ENCODE assay signal across 10 cellular contexts in the genomic region with DNA sequence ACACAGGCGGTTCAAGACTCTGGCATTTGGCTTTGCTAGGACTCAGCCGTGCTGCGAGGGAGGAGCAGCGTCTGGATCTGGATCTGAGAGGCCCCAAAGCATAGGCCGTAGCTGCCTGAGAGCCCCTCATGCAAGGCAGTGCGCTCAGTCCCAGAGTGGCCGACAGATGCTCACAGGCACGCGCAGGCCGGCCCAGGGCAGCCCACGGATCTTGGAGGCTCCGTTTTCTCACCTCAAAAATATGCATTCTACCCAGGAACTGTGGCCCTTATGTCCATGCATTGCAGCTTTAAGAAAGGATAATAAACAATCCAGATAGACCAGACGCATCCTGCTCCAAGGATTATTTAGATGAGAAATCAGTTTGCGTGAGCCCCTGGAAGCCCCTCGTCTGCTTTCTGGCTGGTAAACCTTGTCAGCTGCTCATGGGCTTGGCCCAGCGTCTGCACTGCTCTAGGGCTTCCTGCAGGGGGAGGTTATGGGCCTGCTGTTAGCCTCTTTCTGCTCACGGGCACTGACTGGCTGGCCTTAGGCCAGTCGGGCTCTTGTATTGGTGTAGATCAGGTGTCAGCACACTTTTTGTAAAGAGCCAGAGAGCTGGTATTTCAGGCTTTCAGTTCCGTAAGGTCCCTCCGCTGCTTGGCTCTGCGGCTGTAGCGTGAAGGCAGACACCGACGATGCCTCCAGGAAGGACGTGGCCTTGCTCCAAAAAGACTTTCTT. TPM values are rescaled to one million over a fixed set of nuclear protein-coding genes. Genes with fewer than 3 reads are reported as not detected.
DNase-seq lines count a peak whose midpoint lies in the region; ATAC-seq and TF ChIP-seq lines count a peak whose summit lies in the region.
"Had no signal": no experiment of that assay in that cellular context is flagged by ENCODE, and none has a peak within 500 bp of the region (broad histone marks: within the 10 kb centered on the region; RNA-seq: fewer than 3 reads in every experiment).

No MANE protein-coding gene starts in this region.

- H3K4me1 Mint-ChIP-seq in activated naive CD4-positive, alpha-beta T cell treated with anti-CD3 and anti-CD28 coated beads for 36 hours (ENCODE audit: low read depth): no peaks in the 10 kb centered on the region
- H3K4me1 Mint-ChIP-seq: activated T-helper 17 cell treated with anti-CD3 and anti-CD28 coated beads, Interleukin-2, amount 50 U/mL, for 72 hours had no signal

- H3K27ac Mint-ChIP-seq in activated naive CD4-positive, alpha-beta T cell treated with anti-CD3 and anti-CD28 coated beads for 36 hours: no peak overlapping the region
- H3K27ac Mint-ChIP-seq: activated T-helper 17 cell treated with anti-CD3 and anti-CD28 coated beads, Interleukin-2, amount 50 U/mL, for 72 hours had no signal

- peaks cover 1% of the 10 kb centered on the region for H3K9me3 Mint-ChIP-seq in activated naive CD4-positive, alpha-beta T cell treated with anti-CD3 and anti-CD28 coated beads for 36 hours
- H3K9me3 Mint-ChIP-seq: activated T-helper 17 cell treated with anti-CD3 and anti-CD28 coated beads, Interleukin-2, amount 50 U/mL, for 72 hours had no signal

- ATAC-seq in HG03354 (IDR thresholded peaks at IDR 0.05; ENCODE audit: poor library complexity, severe bottlenecking, unreplicated experiment): no peak
- ATAC-seq: activated T-helper 17 cell treated with anti-CD3 and anti-CD28 coated beads, Interleukin-2, amount 50 U/mL, for 72 hours had no signal

- in situ Hi-C loops in SK-MEL-5 (cut with HindIII; ENCODE audit: low pct_unique_long_range_greater_than_20kb, low sequenced_read_pairs) (no loop called here), GM13976 (cut with MboI; ENCODE audit: low sequenced_read_pairs, unreplicated experiment) (no loop called here)

- intact Hi-C loops in activated naive CD4-positive, alpha-beta T cell treated with anti-CD3 and anti-CD28 coated beads for 36 hours (cut with micrococcal nuclease): no loop called here

- H3K27me3 Mint-ChIP-seq in activated naive CD4-positive, alpha-beta T cell treated with anti-CD3 and anti-CD28 coated beads for 36 hours (ENCODE audit: low read depth): no peaks in the 10 kb centered on the region
- H3K27me3 Mint-ChIP-seq: activated T-helper 17 cell treated with anti-CD3 and anti-CD28 coated beads, Interleukin-2, amount 50 U/mL, for 72 hours had no signal

- H3K36me3 Mint-ChIP-seq in activated naive CD4-positive, alpha-beta T cell treated with anti-CD3 and anti-CD28 coated beads for 36 hours (ENCODE audit: low read depth): peaks cover under 1% of the 10 kb centered on the region

- peak; percentile 40 for TF ChIP-seq CTCF in AG09319 (IDR thresholded peaks at IDR 0.05; ENCODE audit: low read depth, low read length)
- TF ChIP-seq CTCF in GM13976 (IDR thresholded peaks at IDR 0.05; ENCODE audit: borderline replicate concordance, control extremely low read depth, extremely low read depth, insufficient read depth, missing control alignments): no peak

- H3K4me3 Mint-ChIP-seq in activated naive CD4-positive, alpha-beta T cell treated with anti-CD3 and anti-CD28 coated beads for 36 hours: no peak overlapping the region
- H3K4me3 Mint-ChIP-seq: activated T-helper 17 cell treated with anti-CD3 and anti-CD28 coated beads, Interleukin-2, amount 50 U/mL, for 72 hours had no signal

- DNase-seq in AG09319 (ENCODE audit: extremely low read depth, low read depth) (no peak), HT1080 (ENCODE audit: low read depth) (peak; percentile 25), SK-MEL-5 (ENCODE audit: low read depth, low spot score) (peak; percentile 27), iPS DF 4.7 (ENCODE audit: extremely low read depth, low spot score) (peak; percentile 76), GM13976 (ENCODE audit: low spot score) (no peak), Ammon's horn (ENCODE audit: low spot score) (no peak)
- DNase-seq in activated naive CD4-positive, alpha-beta T cell treated with anti-CD3 and anti-CD28 coated beads for 36 hours: no peak

- CTCF ChIA-PET in activated naive CD4-positive, alpha-beta T cell treated with anti-CD3 and anti-CD28 coated beads for 36 hours (lab: Charles Lee): interaction anchor here (0.7 kb wide), 1 partner anchor 175 kb away, joined by 3 read pairs; no protein-coding TSS in a partner anchor

RNA-seq across cellular contexts. Expression of gene TEX29, which starts 24.2 kb away (rescaled TPM):
- 0.29 and 0.70 TPM in 2 replicates for total RNA-seq in HT1080 (2014; rRNA removed; shearing (Covaris generic))
- polyA plus RNA-seq in HT1080 (2015; cell fraction: cytosol; rRNA removed): not detected in 2 replicates
- not detected in 2 replicates for polyA plus RNA-seq in HT1080 (2015; cell fraction: nucleus; rRNA removed)
- 0.40 TPM in 1 of 2 replicates, not detected in the other for total RNA-seq in SK-MEL-5 (2014; rRNA removed; shearing (Covaris generic))
- 1.9 TPM in 1 of 2 replicates, not detected in the other for polyA plus RNA-seq in SK-MEL-5 (2015; cell fraction: cytosol; rRNA removed)
- 0.56 TPM in 1 of 2 replicates, not detected in the other for polyA plus RNA-seq in SK-MEL-5 (2015; cell fraction: nucleus; rRNA removed)
- under 1 TPM; 0.57 to 0.81 TPM for total RNA-seq in activated naive CD4-positive, alpha-beta T cell treated with anti-CD3 and anti-CD28 coated beads for 36 hours
- total RNA-seq: urinary bladder had no signal

Comparison
In these comparisons a context has a peak if more than half of its experiments do, and no peak if none do; other contexts are left out.
1. DNase-seq: peak in HT1080 (single experiment), SK-MEL-5 (single experiment) and iPS DF 4.7 (single experiment); none in AG09319 (single experiment), activated naive CD4-positive, alpha-beta T cell treated with anti-CD3 and anti-CD28 coated beads for 36 hours (single experiment), GM13976 (single experiment) and Ammon's horn (single experiment).